ENCODE assay signal across 20 cellular contexts in genomic region chr10:14600065-14600464, GRCh38.
DNase-seq lines count a peak whose midpoint lies in the region; ATAC-seq, FAIRE-seq and TF ChIP-seq lines count a peak whose summit lies in the region.
"Had no signal": no experiment of that assay in that cellular context is flagged by ENCODE, and none has a peak within 500 bp of the region (broad histone marks: within the 10 kb centered on the region; RNA-seq: fewer than 3 reads in every experiment).

No MANE protein-coding gene starts in this region.

- TF ChIP-seq POLR2A in GM12891 (IDR thresholded peaks at IDR 0.05; ENCODE audit: low read depth, low read length), result peak; percentile 46; the same call in 1 of the 2 replicates

- ATAC-seq in activated T-helper 17 cell treated with anti-CD3 and anti-CD28 coated beads, Interleukin-2, amount 50 U/mL, for 72 hours (replicated peaks), result no peak
- ATAC-seq in naive thymus-derived CD8-positive, alpha-beta T cell, result no peak
- ATAC-seq in Right ventricle myocardium inferior (no peak), GM21529 (IDR thresholded peaks at IDR 0.05; ENCODE audit: unreplicated experiment) (no peak), HG03378 (IDR thresholded peaks at IDR 0.05; ENCODE audit: unreplicated experiment) (no peak)
- ATAC-seq: activated T-cell treated with anti-CD3 and anti-CD28 coated beads, Interleukin-2, amount 50 U/mL, for 4 hours; left lobe of liver had no signal

- TF ChIP-seq CTCF in osteocyte (IDR thresholded peaks at IDR 0.05), result no peak

- H3K36me3 Mint-ChIP-seq in CD4-positive, alpha-beta memory T cell, result peaks cover 55 to 78% of the 10 kb centered on the region in 2 donors
- peaks cover 94% of the 10 kb centered on the region for H3K36me3 Mint-ChIP-seq in activated T-helper 17 cell treated with anti-CD3 and anti-CD28 coated beads, Interleukin-2, amount 50 U/mL, for 72 hours (ENCODE audit: low read depth)
- H3K36me3 Mint-ChIP-seq in naive thymus-derived CD8-positive, alpha-beta T cell, result peaks cover 4 to 60% (median 40%) of the 10 kb centered on the region in 3 donors
- H3K36me3 Mint-ChIP-seq in osteocyte (ENCODE audit: unreplicated experiment), result peaks cover 28% of the 10 kb centered on the region

- no peaks in the 10 kb centered on the region for H3K9me3 ChIP-seq in CD4-positive, alpha-beta memory T cell (ENCODE audit: control insufficient read depth in 1 of 2, low read length in 2 of 2)

- peaks cover 62 to 89% (median 77%) of the 10 kb centered on the region in 4 donors for H3K4me1 Mint-ChIP-seq in CD4-positive, alpha-beta memory T cell
- peaks cover 59% of the 10 kb centered on the region for H3K4me1 Mint-ChIP-seq in activated T-helper 17 cell treated with anti-CD3 and anti-CD28 coated beads, Interleukin-2, amount 50 U/mL, for 72 hours
- peaks cover 51 to 92% (median 83%) of the 10 kb centered on the region in 4 donors for H3K4me1 Mint-ChIP-seq in naive thymus-derived CD8-positive, alpha-beta T cell
- H3K4me1 Mint-ChIP-seq in osteocyte (ENCODE audit: unreplicated experiment), result peaks cover 29% of the 10 kb centered on the region

- FAIRE-seq in GM12891 (lab: Jason Lieb, UNC), result no peak
- FAIRE-seq: D721Med, endothelial cell of umbilical vein, urothelium cell line had no signal

- peak overlapping the region in 5 of 8 donors; percentile 7 to 66 (median 55) for H3K4me3 Mint-ChIP-seq in CD4-positive, alpha-beta memory T cell
- peak overlapping the region; percentile 19 for H3K4me3 Mint-ChIP-seq in activated T-helper 17 cell treated with anti-CD3 and anti-CD28 coated beads, Interleukin-2, amount 50 U/mL, for 72 hours
- H3K4me3 Mint-ChIP-seq in naive thymus-derived CD8-positive, alpha-beta T cell, result peak overlapping the region in 9 of 10 donors; percentile 22 to 73 (median 46)
- no peak overlapping the region for H3K4me3 Mint-ChIP-seq in osteocyte (ENCODE audit: unreplicated experiment)
- H3K4me3 Mint-ChIP-seq: activated T-cell treated with anti-CD3 and anti-CD28 coated beads, Interleukin-2, amount 50 U/mL, for 4 hours had no signal

- no peak overlapping the region for H3K27ac ChIP-seq in CD4-positive, alpha-beta memory T cell (ENCODE audit: low read depth, low read length)

- no peak overlapping the region for H3K4me3 ChIP-seq in CD4-positive, alpha-beta memory T cell (ENCODE audit: low read length in 2 of 2)
- H3K4me3 ChIP-seq: smooth muscle cell had no signal

- H3K27ac Mint-ChIP-seq in CD4-positive, alpha-beta memory T cell, result peak overlapping the region; percentile 61 to 94 (median 89)
- peak overlapping the region; percentile 31 for H3K27ac Mint-ChIP-seq in activated T-helper 17 cell treated with anti-CD3 and anti-CD28 coated beads, Interleukin-2, amount 50 U/mL, for 72 hours
- H3K27ac Mint-ChIP-seq in naive thymus-derived CD8-positive, alpha-beta T cell, result peak overlapping the region; percentile 74 to 98 (median 94)
- H3K27ac Mint-ChIP-seq in osteocyte (ENCODE audit: unreplicated experiment), result no peak overlapping the region

- CTCF ChIA-PET in CD4-positive, alpha-beta memory T cell (lab: Charles Lee; ENCODE audit: partially characterized antibody), result interaction anchor here (0.6 to 1.9 kb wide), 9 partner anchors 11 to 257 kb away, joined by 3 to 14 read pairs (median 3); partner anchors contain the start of gene CDNF

- DNase-seq in CD4-positive, alpha-beta memory T cell, result no peak
- DNase-seq in GM12891 (ENCODE audit: insufficient read length, low spot score), result no peak
- DNase-seq in naive thymus-derived CD8-positive, alpha-beta T cell, result no peak
- no peak for DNase-seq in Right ventricle myocardium inferior (ENCODE audit: missing footprints)
- no peak for DNase-seq in osteocyte (ENCODE audit: extremely low spot score, unreplicated experiment)
- DNase-seq: activated T-cell treated with anti-CD3 and anti-CD28 coated beads, Interleukin-2, amount 50 U/mL, for 4 hours; amniotic stem cell; KBM-7; NCI-H1694; SHP77; stimulated activated CD4-positive, alpha-beta T cell treated with anti-CD3 and anti-CD28 coated beads, Interleukin-2, amount 100 ng/mL, for 48 hours; SW 1271 had no signal

- POLR2A ChIA-PET in CD4-positive, alpha-beta memory T cell (lab: Charles Lee; ENCODE audit: partially characterized antibody), result interaction anchor here (0.6 to 26.2 kb wide), 9 partner anchors 9 to 238 kb away, joined by 3 to 640 read pairs (median 5); partner anchors contain the start of genes CDNF, HSPA14 and MSANTD7
- POLR2A ChIA-PET in naive thymus-derived CD8-positive, alpha-beta T cell (lab: Charles Lee), result interaction anchor here (0.7 to 3.5 kb wide), 11 partner anchors 8 to 101 kb away, joined by 3 to 30 read pairs (median 6); no protein-coding TSS in a partner anchor

- no peaks in the 10 kb centered on the region for H3K27me3 ChIP-seq in CD4-positive, alpha-beta memory T cell (ENCODE audit: insufficient read depth, low read length)

- no peaks in the 10 kb centered on the region for H3K9me3 Mint-ChIP-seq in CD4-positive, alpha-beta memory T cell
- H3K9me3 Mint-ChIP-seq in activated T-helper 17 cell treated with anti-CD3 and anti-CD28 coated beads, Interleukin-2, amount 50 U/mL, for 72 hours, result no peaks in the 10 kb centered on the region
- peaks cover 0 to 8% (median 0%) of the 10 kb centered on the region in 9 donors for H3K9me3 Mint-ChIP-seq in naive thymus-derived CD8-positive, alpha-beta T cell
- H3K9me3 Mint-ChIP-seq in osteocyte (ENCODE audit: unreplicated experiment), result no peaks in the 10 kb centered on the region
- H3K9me3 Mint-ChIP-seq: activated T-cell treated with anti-CD3 and anti-CD28 coated beads, Interleukin-2, amount 50 U/mL, for 4 hours had no signal

- intact Hi-C loops in CD4-positive, alpha-beta memory T cell (cut with micrococcal nuclease), result loop anchor here (5.0 kb wide), 2 partner anchors 93 to 277 kb away; partner anchors contain the start of gene SUV39H2
- intact Hi-C loops in Right ventricle myocardium inferior (cut with DNase I), result loop anchor here (5.0 to 10.0 kb wide), 3 partner anchors 237 to 565 kb away; partner anchors contain the start of genes CDNF, HSPA14, MSANTD7 and NMT2

- H3K4me1 ChIP-seq in CD4-positive, alpha-beta memory T cell (ENCODE audit: insufficient read depth, low read length), result peaks cover 74% of the 10 kb centered on the region

- H3K27me3 Mint-ChIP-seq in CD4-positive, alpha-beta memory T cell, result no peaks in the 10 kb centered on the region
- no peaks in the 10 kb centered on the region for H3K27me3 Mint-ChIP-seq in activated T-helper 17 cell treated with anti-CD3 and anti-CD28 coated beads, Interleukin-2, amount 50 U/mL, for 72 hours
- no peaks in the 10 kb centered on the region for H3K27me3 Mint-ChIP-seq in naive thymus-derived CD8-positive, alpha-beta T cell
- H3K27me3 Mint-ChIP-seq in osteocyte (ENCODE audit: unreplicated experiment), result no peaks in the 10 kb centered on the region

- peaks cover 19% of the 10 kb centered on the region for H3K36me3 ChIP-seq in CD4-positive, alpha-beta memory T cell (ENCODE audit: insufficient read depth, low read length)

TF ChIP-seq in GM12891, 5 proteins besides CTCF, POLR2A, EP300 and RAD21:
- TF ChIP-seq POLR2AphosphoS5 (IDR thresholded peaks at IDR 0.05; ENCODE audit: low read depth, low read length), result peak; percentile 61; the same call in 1 of the 2 replicates
- TF ChIP-seq POU2F2 (IDR thresholded peaks at IDR 0.05; ENCODE audit: low read depth, low read length), result no peak
